1 cellular context compared by ENCODE assay signal in the genomic region with DNA sequence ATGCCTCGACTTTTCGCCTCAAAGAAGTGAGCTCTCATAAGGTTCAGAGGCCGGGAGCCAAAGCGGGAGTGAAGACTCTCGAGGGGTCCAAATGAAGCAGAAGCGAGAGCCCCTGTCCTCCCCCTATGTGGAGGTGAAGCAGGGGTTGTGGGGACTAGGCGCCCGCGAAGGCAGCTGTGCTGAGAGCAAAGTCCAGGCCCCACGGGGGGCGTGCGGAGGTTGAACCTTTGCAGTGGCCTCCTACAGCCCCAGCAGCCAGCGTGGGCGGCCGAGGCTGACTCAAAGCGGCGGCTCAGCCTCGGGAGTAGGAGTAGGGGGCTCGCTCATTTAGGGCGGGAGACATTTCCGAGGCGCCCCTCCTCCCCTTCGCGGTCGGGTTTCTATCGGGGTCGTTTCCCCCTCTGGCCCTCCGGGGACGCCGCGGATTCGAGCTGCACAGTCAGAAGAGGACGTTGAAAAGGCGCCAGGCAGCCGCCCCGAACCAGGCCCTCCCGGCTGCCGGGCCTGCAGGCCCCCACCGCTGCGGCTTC.
A peak's percentile ranks its signal among the peaks of the same experiment; 100 is the strongest.
TF ChIP-seq lines count a peak whose summit lies in the region.

No MANE protein-coding gene starts in this region.

TF ChIP-seq in GM12878, 131 proteins besides CTCF, POLR2A, EP300 and RAD21 (continued from another document and continues in another):
- TF ChIP-seq CBX3 (IDR thresholded peaks at IDR 0.05; ENCODE audit: borderline replicate concordance, low read depth) (no peak), SPI1 (IDR thresholded peaks at IDR 0.05; ENCODE audit: borderline replicate concordance, insufficient read depth, low read depth, low read length) (no peak), KLF5 (IDR thresholded peaks at IDR 0.05; ENCODE audit: partially characterized antibody) (peak; percentile 45), NR2C1 (IDR thresholded peaks at IDR 0.05) (no peak), GATAD2B (conservative IDR thresholded peaks at IDR 0.05; ENCODE audit: low read depth) (peak; percentile 95), CHD4 (IDR thresholded peaks at IDR 0.05) (no peak), HDGF (IDR thresholded peaks at IDR 0.05) (no peak), BRCA1 (IDR thresholded peaks at IDR 0.05; ENCODE audit: low read depth, low read length) (no peak), IRF4 (IDR thresholded peaks at IDR 0.05; ENCODE audit: low read depth, low read length) (peak; percentile 49; the same call in 1 of the 2 replicates), ZNF207 (IDR thresholded peaks at IDR 0.05; ENCODE audit: borderline replicate concordance) (0 out of 2 replicates have a peak, but pooled peaks have one; percentile 38), EGR1 (IDR thresholded peaks at IDR 0.05; ENCODE audit: borderline replicate concordance in 1 of 2, low read depth in 2 of 2, low read length in 2 of 2) (peak in 1 of 2 experiments; percentile 96; a peak in 2 of 3 replicates), PAX5 (IDR thresholded peaks at IDR 0.05; ENCODE audit: borderline replicate concordance, low read depth, low read length) (0 out of 2 replicates have a peak, but pooled peaks have one; percentile 18), WRNIP1 (IDR thresholded peaks at IDR 0.05; ENCODE audit: borderline replicate concordance, low read depth, low read length) (no peak), ATF7 (IDR thresholded peaks at IDR 0.05; ENCODE audit: low read depth) (peak; percentile 38; the same call in 1 of the 2 replicates), CREM (IDR thresholded peaks at IDR 0.05; ENCODE audit: low read depth) (0 out of 2 replicates have a peak, but pooled peaks have one; percentile 26), SP1 (IDR thresholded peaks at IDR 0.05; ENCODE audit: low read depth, low read length) (peak; percentile 35), JUNB (IDR thresholded peaks at IDR 0.05) (peak; percentile 16; the same call in 1 of the 2 replicates), KDM1A (IDR thresholded peaks at IDR 0.05; ENCODE audit: borderline replicate concordance) (no peak), MEF2B (IDR thresholded peaks at IDR 0.05; ENCODE audit: partially characterized antibody, poor library complexity, severe bottlenecking) (peak; percentile 71), ZSCAN29 (IDR thresholded peaks at IDR 0.05) (no peak), MTA2 (IDR thresholded peaks at IDR 0.05; ENCODE audit: low read depth) (peak; percentile 51), IKZF1 (conservative IDR thresholded peaks at IDR 0.05) (peak; percentile 49), RB1 (IDR thresholded peaks at IDR 0.05; ENCODE audit: borderline replicate concordance) (0 out of 2 replicates have a peak, but pooled peaks have one; percentile 66), CREB1 (IDR thresholded peaks at IDR 0.05; ENCODE audit: low read depth) (0 out of 2 replicates have a peak, but pooled peaks have one; percentile 31), NR2F1 (conservative IDR thresholded peaks at IDR 0.05) (peak; percentile 84; the same call in 1 of the 2 replicates), CBFB (IDR thresholded peaks at IDR 0.05; ENCODE audit: low read depth) (no peak), DPF2 (IDR thresholded peaks at IDR 0.05) (peak; percentile 97)
- TF ChIP-seq, protein P1, sequence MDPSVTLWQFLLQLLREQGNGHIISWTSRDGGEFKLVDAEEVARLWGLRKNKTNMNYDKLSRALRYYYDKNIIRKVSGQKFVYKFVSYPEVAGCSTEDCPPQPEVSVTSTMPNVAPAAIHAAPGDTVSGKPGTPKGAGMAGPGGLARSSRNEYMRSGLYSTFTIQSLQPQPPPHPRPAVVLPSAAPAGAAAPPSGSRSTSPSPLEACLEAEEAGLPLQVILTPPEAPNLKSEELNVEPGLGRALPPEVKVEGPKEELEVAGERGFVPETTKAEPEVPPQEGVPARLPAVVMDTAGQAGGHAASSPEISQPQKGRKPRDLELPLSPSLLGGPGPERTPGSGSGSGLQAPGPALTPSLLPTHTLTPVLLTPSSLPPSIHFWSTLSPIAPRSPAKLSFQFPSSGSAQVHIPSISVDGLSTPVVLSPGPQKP (IDR thresholded peaks at IDR 0.05; ENCODE audit: low read depth, low read length), result no peak
- TF ChIP-seq, protein P2, sequence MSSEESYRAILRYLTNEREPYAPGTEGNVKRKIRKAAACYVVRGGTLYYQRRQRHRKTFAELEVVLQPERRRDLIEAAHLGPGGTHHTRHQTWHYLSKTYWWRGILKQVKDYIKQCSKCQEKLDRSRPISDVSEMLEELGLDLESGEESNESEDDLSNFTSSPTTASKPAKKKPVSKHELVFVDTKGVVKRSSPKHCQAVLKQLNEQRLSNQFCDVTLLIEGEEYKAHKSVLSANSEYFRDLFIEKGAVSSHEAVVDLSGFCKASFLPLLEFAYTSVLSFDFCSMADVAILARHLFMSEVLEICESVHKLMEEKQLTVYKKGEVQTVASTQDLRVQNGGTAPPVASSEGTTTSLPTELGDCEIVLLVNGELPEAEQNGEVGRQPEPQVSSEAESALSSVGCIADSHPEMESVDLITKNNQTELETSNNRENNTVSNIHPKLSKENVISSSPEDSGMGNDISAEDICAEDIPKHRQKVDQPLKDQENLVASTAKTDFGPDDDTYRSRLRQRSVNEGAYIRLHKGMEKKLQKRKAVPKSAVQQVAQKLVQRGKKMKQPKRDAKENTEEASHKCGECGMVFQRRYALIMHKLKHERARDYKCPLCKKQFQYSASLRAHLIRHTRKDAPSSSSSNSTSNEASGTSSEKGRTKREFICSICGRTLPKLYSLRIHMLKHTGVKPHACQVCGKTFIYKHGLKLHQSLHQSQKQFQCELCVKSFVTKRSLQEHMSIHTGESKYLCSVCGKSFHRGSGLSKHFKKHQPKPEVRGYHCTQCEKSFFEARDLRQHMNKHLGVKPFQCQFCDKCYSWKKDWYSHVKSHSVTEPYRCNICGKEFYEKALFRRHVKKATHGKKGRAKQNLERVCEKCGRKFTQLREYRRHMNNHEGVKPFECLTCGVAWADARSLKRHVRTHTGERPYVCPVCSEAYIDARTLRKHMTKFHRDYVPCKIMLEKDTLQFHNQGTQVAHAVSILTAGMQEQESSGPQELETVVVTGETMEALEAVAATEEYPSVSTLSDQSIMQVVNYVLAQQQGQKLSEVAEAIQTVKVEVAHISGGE (CRISPR knock-in tag; IDR thresholded peaks at IDR 0.05), result no peak
- TF ChIP-seq, protein P3, sequence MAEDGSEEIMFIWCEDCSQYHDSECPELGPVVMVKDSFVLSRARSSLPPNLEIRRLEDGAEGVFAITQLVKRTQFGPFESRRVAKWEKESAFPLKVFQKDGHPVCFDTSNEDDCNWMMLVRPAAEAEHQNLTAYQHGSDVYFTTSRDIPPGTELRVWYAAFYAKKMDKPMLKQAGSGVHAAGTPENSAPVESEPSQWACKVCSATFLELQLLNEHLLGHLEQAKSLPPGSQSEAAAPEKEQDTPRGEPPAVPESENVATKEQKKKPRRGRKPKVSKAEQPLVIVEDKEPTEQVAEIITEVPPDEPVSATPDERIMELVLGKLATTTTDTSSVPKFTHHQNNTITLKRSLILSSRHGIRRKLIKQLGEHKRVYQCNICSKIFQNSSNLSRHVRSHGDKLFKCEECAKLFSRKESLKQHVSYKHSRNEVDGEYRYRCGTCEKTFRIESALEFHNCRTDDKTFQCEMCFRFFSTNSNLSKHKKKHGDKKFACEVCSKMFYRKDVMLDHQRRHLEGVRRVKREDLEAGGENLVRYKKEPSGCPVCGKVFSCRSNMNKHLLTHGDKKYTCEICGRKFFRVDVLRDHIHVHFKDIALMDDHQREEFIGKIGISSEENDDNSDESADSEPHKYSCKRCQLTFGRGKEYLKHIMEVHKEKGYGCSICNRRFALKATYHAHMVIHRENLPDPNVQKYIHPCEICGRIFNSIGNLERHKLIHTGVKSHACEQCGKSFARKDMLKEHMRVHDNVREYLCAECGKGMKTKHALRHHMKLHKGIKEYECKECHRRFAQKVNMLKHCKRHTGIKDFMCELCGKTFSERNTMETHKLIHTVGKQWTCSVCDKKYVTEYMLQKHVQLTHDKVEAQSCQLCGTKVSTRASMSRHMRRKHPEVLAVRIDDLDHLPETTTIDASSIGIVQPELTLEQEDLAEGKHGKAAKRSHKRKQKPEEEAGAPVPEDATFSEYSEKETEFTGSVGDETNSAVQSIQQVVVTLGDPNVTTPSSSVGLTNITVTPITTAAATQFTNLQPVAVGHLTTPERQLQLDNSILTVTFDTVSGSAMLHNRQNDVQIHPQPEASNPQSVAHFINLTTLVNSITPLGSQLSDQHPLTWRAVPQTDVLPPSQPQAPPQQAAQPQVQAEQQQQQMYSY (CRISPR knock-in tag; IDR thresholded peaks at IDR 0.05), result no peak
- TF ChIP-seq, protein P4, sequence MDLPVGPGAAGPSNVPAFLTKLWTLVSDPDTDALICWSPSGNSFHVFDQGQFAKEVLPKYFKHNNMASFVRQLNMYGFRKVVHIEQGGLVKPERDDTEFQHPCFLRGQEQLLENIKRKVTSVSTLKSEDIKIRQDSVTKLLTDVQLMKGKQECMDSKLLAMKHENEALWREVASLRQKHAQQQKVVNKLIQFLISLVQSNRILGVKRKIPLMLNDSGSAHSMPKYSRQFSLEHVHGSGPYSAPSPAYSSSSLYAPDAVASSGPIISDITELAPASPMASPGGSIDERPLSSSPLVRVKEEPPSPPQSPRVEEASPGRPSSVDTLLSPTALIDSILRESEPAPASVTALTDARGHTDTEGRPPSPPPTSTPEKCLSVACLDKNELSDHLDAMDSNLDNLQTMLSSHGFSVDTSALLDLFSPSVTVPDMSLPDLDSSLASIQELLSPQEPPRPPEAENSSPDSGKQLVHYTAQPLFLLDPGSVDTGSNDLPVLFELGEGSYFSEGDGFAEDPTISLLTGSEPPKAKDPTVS (IDR thresholded peaks at IDR 0.05; ENCODE audit: low read depth, low read length), result no peak
- TF ChIP-seq, protein P5, sequence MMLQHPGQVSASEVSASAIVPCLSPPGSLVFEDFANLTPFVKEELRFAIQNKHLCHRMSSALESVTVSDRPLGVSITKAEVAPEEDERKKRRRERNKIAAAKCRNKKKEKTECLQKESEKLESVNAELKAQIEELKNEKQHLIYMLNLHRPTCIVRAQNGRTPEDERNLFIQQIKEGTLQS (IDR thresholded peaks at IDR 0.05; ENCODE audit: borderline replicate concordance, extremely low read depth, low read depth, low read length), result no peak
- TF ChIP-seq, protein P6, sequence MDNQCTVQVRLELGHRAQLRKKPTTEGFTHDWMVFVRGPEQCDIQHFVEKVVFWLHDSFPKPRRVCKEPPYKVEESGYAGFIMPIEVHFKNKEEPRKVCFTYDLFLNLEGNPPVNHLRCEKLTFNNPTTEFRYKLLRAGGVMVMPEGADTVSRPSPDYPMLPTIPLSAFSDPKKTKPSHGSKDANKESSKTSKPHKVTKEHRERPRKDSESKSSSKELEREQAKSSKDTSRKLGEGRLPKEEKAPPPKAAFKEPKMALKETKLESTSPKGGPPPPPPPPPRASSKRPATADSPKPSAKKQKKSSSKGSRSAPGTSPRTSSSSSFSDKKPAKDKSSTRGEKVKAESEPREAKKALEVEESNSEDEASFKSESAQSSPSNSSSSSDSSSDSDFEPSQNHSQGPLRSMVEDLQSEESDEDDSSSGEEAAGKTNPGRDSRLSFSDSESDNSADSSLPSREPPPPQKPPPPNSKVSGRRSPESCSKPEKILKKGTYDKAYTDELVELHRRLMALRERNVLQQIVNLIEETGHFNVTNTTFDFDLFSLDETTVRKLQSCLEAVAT (IDR thresholded peaks at IDR 0.05), result peak; percentile 22; the same call in 1 of the 2 replicates
- TF ChIP-seq, protein P7, sequence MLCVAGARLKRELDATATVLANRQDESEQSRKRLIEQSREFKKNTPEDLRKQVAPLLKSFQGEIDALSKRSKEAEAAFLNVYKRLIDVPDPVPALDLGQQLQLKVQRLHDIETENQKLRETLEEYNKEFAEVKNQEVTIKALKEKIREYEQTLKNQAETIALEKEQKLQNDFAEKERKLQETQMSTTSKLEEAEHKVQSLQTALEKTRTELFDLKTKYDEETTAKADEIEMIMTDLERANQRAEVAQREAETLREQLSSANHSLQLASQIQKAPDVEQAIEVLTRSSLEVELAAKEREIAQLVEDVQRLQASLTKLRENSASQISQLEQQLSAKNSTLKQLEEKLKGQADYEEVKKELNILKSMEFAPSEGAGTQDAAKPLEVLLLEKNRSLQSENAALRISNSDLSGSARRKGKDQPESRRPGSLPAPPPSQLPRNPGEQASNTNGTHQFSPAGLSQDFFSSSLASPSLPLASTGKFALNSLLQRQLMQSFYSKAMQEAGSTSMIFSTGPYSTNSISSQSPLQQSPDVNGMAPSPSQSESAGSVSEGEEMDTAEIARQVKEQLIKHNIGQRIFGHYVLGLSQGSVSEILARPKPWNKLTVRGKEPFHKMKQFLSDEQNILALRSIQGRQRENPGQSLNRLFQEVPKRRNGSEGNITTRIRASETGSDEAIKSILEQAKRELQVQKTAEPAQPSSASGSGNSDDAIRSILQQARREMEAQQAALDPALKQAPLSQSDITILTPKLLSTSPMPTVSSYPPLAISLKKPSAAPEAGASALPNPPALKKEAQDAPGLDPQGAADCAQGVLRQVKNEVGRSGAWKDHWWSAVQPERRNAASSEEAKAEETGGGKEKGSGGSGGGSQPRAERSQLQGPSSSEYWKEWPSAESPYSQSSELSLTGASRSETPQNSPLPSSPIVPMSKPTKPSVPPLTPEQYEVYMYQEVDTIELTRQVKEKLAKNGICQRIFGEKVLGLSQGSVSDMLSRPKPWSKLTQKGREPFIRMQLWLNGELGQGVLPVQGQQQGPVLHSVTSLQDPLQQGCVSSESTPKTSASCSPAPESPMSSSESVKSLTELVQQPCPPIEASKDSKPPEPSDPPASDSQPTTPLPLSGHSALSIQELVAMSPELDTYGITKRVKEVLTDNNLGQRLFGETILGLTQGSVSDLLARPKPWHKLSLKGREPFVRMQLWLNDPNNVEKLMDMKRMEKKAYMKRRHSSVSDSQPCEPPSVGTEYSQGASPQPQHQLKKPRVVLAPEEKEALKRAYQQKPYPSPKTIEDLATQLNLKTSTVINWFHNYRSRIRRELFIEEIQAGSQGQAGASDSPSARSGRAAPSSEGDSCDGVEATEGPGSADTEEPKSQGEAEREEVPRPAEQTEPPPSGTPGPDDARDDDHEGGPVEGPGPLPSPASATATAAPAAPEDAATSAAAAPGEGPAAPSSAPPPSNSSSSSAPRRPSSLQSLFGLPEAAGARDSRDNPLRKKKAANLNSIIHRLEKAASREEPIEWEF (IDR thresholded peaks at IDR 0.05; ENCODE audit: insufficient replicate concordance, low read depth, low read length), result no peak
- TF ChIP-seq, protein P8, sequence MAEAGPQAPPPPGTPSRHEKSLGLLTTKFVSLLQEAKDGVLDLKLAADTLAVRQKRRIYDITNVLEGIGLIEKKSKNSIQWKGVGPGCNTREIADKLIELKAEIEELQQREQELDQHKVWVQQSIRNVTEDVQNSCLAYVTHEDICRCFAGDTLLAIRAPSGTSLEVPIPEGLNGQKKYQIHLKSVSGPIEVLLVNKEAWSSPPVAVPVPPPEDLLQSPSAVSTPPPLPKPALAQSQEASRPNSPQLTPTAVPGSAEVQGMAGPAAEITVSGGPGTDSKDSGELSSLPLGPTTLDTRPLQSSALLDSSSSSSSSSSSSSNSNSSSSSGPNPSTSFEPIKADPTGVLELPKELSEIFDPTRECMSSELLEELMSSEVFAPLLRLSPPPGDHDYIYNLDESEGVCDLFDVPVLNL (IDR thresholded peaks at IDR 0.05; ENCODE audit: low read depth, low read length), result no peak
